8 cellular contexts compared by ENCODE assay signal in the genomic region with DNA sequence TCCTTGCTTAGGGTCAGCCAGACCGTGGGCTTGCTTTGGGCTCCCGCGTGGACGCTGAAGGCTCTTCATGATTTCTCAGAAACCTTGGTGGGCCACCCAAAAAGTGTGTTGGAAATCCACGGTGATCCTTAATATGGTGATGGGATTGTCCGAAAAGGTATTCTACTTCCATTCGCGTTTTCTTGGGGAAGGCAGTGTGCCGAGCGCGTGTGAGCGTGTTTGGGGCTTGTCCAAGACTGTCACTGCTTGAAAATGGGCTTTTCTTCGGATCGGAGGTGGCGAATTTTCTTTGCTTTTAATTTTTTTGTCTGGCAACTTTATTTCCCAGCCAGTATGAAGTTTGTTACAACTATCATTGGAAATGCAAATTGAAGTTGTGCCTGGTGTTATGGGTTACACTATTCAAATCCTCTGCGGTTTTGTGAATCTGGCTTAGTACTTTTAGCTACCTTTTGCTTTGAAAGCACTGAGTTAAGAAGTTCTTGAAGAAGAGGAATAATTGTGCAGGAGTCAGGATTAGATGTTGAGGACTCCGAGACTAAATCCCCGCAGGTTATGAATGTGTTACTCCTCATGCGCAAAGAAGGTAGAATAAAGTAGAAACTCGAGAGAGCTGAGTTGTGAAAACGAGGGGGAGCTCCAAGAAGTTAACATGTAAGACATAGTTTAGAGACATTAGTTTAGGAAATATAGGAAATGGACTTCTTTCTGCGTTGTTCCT. TPM values are rescaled to one million over a fixed set of nuclear protein-coding genes. Genes with fewer than 3 reads are reported as not detected.
DNase-seq lines count a peak whose midpoint lies in the region; ATAC-seq and TF ChIP-seq lines count a peak whose summit lies in the region.

No MANE protein-coding gene starts in this region.

- no peaks in the 10 kb centered on the region for H3K9me3 Mint-ChIP-seq in activated B cell treated with CpG ODN at 0.5 μM for 24 hours

- POLR2A ChIA-PET in activated B cell treated with CpG ODN at 0.5 μM for 24 hours (lab: Charles Lee), result interaction anchor here (0.6 to 1.7 kb wide), 3 partner anchors 43 to 165 kb away, joined by 3 to 10 read pairs (median 3); no protein-coding TSS in a partner anchor

- H3K27ac Mint-ChIP-seq in activated B cell treated with CpG ODN at 0.5 μM for 24 hours, result peak overlapping the region; percentile 76

- H3K27me3 ChIP-seq in HL-60 (ENCODE audit: insufficient read depth, poor library complexity, severe bottlenecking) (no peaks in the 10 kb centered on the region), skeletal muscle tissue (ENCODE audit: control insufficient read depth in 3 of 3, insufficient read depth in 3 of 3, low read length in 3 of 3) (no peaks in the 10 kb centered on the region)

- peaks cover 9 to 20% (median 20%) of the 10 kb centered on the region in 3 donors for H3K36me3 ChIP-seq in skeletal muscle tissue (ENCODE audit: control insufficient read depth in 3 of 3, insufficient read depth in 3 of 3, low read length in 3 of 3)

- TF ChIP-seq CTCF in HL-60 (IDR thresholded peaks at IDR 0.05; ENCODE audit: insufficient read depth, low read length) (no peak), activated B cell treated with CpG ODN at 0.5 μM for 24 hours (IDR thresholded peaks at IDR 0.05) (no peak)

- peaks cover 32% of the 10 kb centered on the region for H3K4me1 Mint-ChIP-seq in activated B cell treated with CpG ODN at 0.5 μM for 24 hours

- H3K27ac ChIP-seq in HL-60 (replicated peaks) (peak overlapping the region; percentile 91), skeletal muscle tissue (ENCODE audit: low read depth, low read length) (peak overlapping the region; percentile 96)

- CTCF ChIA-PET in activated B cell treated with CpG ODN at 0.5 μM for 24 hours (lab: Charles Lee), result interaction anchor here (0.9 to 2.1 kb wide), 4 partner anchors 12 to 373 kb away, joined by 3 to 10 read pairs (median 4); no protein-coding TSS in a partner anchor

- H3K9ac ChIP-seq in skeletal muscle tissue (ENCODE audit: low read depth in 1 of 3, low read length in 3 of 3), result peak overlapping the region; percentile 86 to 96 (median 95)

- intact Hi-C loops in activated B cell treated with CpG ODN at 0.5 μM for 24 hours (cut with micrococcal nuclease), result loop anchor here (1.0 to 10.0 kb wide), 8 partner anchors 19 to 667 kb away; partner anchors contain the start of genes BBS12 and NUDT6

- peaks cover 9% of the 10 kb centered on the region for H3K36me3 Mint-ChIP-seq in activated B cell treated with CpG ODN at 0.5 μM for 24 hours (ENCODE audit: low read depth)

- no peaks in the 10 kb centered on the region for H3K9me3 ChIP-seq in skeletal muscle tissue (ENCODE audit: control insufficient read depth in 3 of 3, low read length in 3 of 3)

- peaks cover 22 to 32% (median 31%) of the 10 kb centered on the region in 3 donors for H3K4me1 ChIP-seq in skeletal muscle tissue (ENCODE audit: control insufficient read depth in 3 of 3, insufficient read depth in 3 of 3, low read length in 3 of 3)

- ATAC-seq in activated B cell treated with CpG ODN at 0.5 μM for 24 hours (ENCODE audit: low read depth) (no peak), HG02970 (IDR thresholded peaks at IDR 0.05; ENCODE audit: low FRiP score, unreplicated experiment) (no peak), GM19324 (IDR thresholded peaks at IDR 0.05; ENCODE audit: low FRiP score, unreplicated experiment) (no peak), GM19023 (IDR thresholded peaks at IDR 0.05; ENCODE audit: unreplicated experiment) (no peak)

- H3K27me3 Mint-ChIP-seq in activated B cell treated with CpG ODN at 0.5 μM for 24 hours, result peaks cover 14% of the 10 kb centered on the region

- peak overlapping the region; percentile 84 for H3K4me3 Mint-ChIP-seq in activated B cell treated with CpG ODN at 0.5 μM for 24 hours

- DNase-seq in HL-60 (ENCODE audit: low read depth in 1 of 2, low spot score in 1 of 2) (no peak), activated B cell treated with CpG ODN at 0.5 μM for 24 hours (no peak), SHP77 treated with DMSO at 0.1 percent for 48 hours (lab: John Stamatoyannopoulos, UW) (no peak)

- H3K4me3 ChIP-seq in HL-60 (replicated peaks; ENCODE audit: insufficient read depth, low read length), result peak overlapping the region; percentile 88
- peak overlapping the region; percentile 68 for H3K4me3 ChIP-seq in iPS-11a (ENCODE audit: low read depth, low read length)
- peak overlapping the region; percentile 81 to 90 (median 88) for H3K4me3 ChIP-seq in skeletal muscle tissue (ENCODE audit: low read length in 3 of 3)

RNA-seq across cellular contexts. Expression of gene SPRY1, which starts 3.2 kb away (rescaled TPM):
- total RNA-seq in activated B cell treated with CpG ODN at 0.5 μM for 24 hours, result 4.0 and 4.1 TPM in 2 replicates
- 77.8 TPM for total RNA-seq in skeletal muscle tissue

Comparison
In these comparisons a context has a peak if more than half of its experiments do, and no peak if none do; other contexts are left out.
1. RNA of gene SPRY1, which starts 3.2 kb away (total RNA-seq): 77.8 TPM in skeletal muscle tissue (single experiment); 4.0 to 4.1 TPM in activated B cell treated with CpG ODN at 0.5 μM for 24 hours; every median in the first group is over 10 times any median in the second.
2. Peak in every context shown above with its lines, with median percentiles within 50 percentile points of each other: H3K4me3 ChIP-seq.